17 cellular contexts compared by ENCODE assay signal in the genomic region with DNA sequence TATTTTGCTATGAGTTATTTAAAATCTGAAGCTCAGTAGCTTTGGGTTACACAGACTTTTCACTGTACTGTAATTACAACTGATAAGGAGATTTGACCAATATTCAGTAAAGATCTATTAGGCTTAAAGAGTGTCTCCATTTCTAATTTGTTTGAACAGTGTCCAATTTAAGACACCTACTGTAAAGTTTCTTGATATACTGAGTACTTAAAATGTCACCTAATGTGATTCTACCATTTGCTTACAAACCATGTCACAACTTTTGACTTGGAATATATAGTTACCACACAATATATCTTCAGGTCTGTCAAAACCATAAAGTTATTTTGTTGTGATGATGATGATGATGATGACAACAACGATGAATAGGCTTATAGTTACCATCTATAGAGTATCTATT.
A peak's percentile ranks its signal among the peaks of the same experiment; 100 is the strongest.
DNase-seq lines count a peak whose midpoint lies in the region; TF ChIP-seq lines count a peak whose summit lies in the region.
"Had no signal": no experiment of that assay in that cellular context is flagged by ENCODE, and none has a peak within 500 bp of the region (broad histone marks: within the 10 kb centered on the region; RNA-seq: fewer than 3 reads in every experiment).

No MANE protein-coding gene starts in this region.

- peaks cover 0 to 89% (median 0%) of the 10 kb centered on the region in 11 experiments; a peak in 6 of 22 replicates for H3K27me3 ChIP-seq in BLaER1 treated with 17β-estradiol and CSF1 and Interleukin-3, amounts not matched to agents 10 nM and 100 nM
- H3K27me3 ChIP-seq in trophoblast cell (ENCODE audit: insufficient read depth, low read length), result no peaks in the 10 kb centered on the region
- H3K27me3 ChIP-seq: BE2C had no signal

- no peak overlapping the region for H2BK5ac ChIP-seq in trophoblast cell (ENCODE audit: low read depth, low read length, poor library complexity)

- H3K4me1 ChIP-seq in BLaER1 treated with 17β-estradiol and CSF1 and Interleukin-3, amounts not matched to agents 10 nM and 100 nM, result peaks cover 17 to 98% (median 68%) of the 10 kb centered on the region in 10 experiments
- H3K4me1 ChIP-seq in HEK293 (ENCODE audit: control insufficient read depth, insufficient read depth, low read length), result peaks cover 9% of the 10 kb centered on the region
- H3K4me1 ChIP-seq in trophoblast cell (ENCODE audit: control insufficient read depth in 1 of 2, insufficient read depth in 2 of 2, low read length in 2 of 2), result no peaks in the 10 kb centered on the region
- H3K4me1 ChIP-seq: BE2C had no signal

- no peak overlapping the region for H3K23ac ChIP-seq in trophoblast cell (ENCODE audit: low read length)

- no peak overlapping the region for H3K4me3 ChIP-seq in BLaER1 treated with 17β-estradiol and CSF1 and Interleukin-3, amounts not matched to agents 10 nM and 100 nM
- H3K4me3 ChIP-seq in HEK293 (ENCODE audit: low read depth, low read length), result no peak overlapping the region
- H3K4me3 ChIP-seq in trophoblast cell (ENCODE audit: low read depth, low read length), result no peak overlapping the region
- H3K4me3 ChIP-seq: GM23338, K562 had no signal

- no peaks in the 10 kb centered on the region for H3K79me1 ChIP-seq in trophoblast cell (ENCODE audit: low read length)

- DNase-seq in trophoblast cell (no peak), SW 1271 (lab: John Stamatoyannopoulos, UW) (no peak), SK-N-DZ (ENCODE audit: low spot score) (no peak)
- no peak for DNase-seq in activated naive CD4-positive, alpha-beta T cell treated with anti-CD3 and anti-CD28 coated beads, Interleukin-2, amount 50 U/mL, for 16 hours
- DNase-seq: CD4-positive, alpha-beta memory T cell; DMS 273 treated with DMSO at 0.1 percent for 48 hours; DND-41; HCEC 1CT; HFFc6 had no signal

- H3K4ac ChIP-seq in trophoblast cell (ENCODE audit: low read depth, low read length), result no peak overlapping the region

- peaks cover 0 to 99% (median 3%) of the 10 kb centered on the region in 11 experiments; a peak in 8 of 22 replicates for H4K20me1 ChIP-seq in BLaER1 treated with 17β-estradiol and CSF1 and Interleukin-3, amounts not matched to agents 10 nM and 100 nM

- no peak overlapping the region for H3K14ac ChIP-seq in trophoblast cell (ENCODE audit: low read length)

- peaks cover 0 to 5% (median 0%) of the 10 kb centered on the region in 11 experiments; a peak in 1 of 22 replicates for H3K36me3 ChIP-seq in BLaER1 treated with 17β-estradiol and CSF1 and Interleukin-3, amounts not matched to agents 10 nM and 100 nM
- no peaks in the 10 kb centered on the region for H3K36me3 ChIP-seq in HEK293 (ENCODE audit: control insufficient read depth in 2 of 2, insufficient read depth in 1 of 2, low read length in 2 of 2)
- H3K36me3 ChIP-seq in trophoblast cell (ENCODE audit: control insufficient read depth in 1 of 2, insufficient read depth in 2 of 2, low read length in 2 of 2), result no peaks in the 10 kb centered on the region
- H3K36me3 ChIP-seq: BE2C had no signal

- TF ChIP-seq CTCF in 22Rv1 (IDR thresholded peaks at IDR 0.05) (no peak), HEK293 (tag by site-specific recombination; IDR thresholded peaks at IDR 0.05) (no peak), VCaP (conservative IDR thresholded peaks at IDR 0.05) (no peak)

- no peak overlapping the region for H2AK5ac ChIP-seq in trophoblast cell (ENCODE audit: low read length)

- CTCF ChIA-PET in HEK293 (lab: Yijun Ruan, JAX), result interaction anchor here (0.6 to 3.2 kb wide), 37 partner anchors 8 to 759 kb away, joined by 3 to 17 read pairs (median 3); no protein-coding TSS in a partner anchor

- no peak overlapping the region for H2BK120ac ChIP-seq in trophoblast cell (ENCODE audit: insufficient read depth, low read length, poor library complexity)

- POLR2A ChIA-PET in HEK293 (lab: Yijun Ruan, JAX), result interaction anchor here (0.6 to 2.4 kb wide), 6 partner anchors 182 to 319 kb away, joined by 3 to 19 read pairs (median 4); no protein-coding TSS in a partner anchor

- H3K27ac ChIP-seq in 22Rv1, result peak overlapping the region; percentile 42
- 0 out of 22 replicates have a peak overlapping the region, but pooled peaks of 1 of the 11 experiments have one; percentile 5 for H3K27ac ChIP-seq in BLaER1 treated with 17β-estradiol and CSF1 and Interleukin-3, amounts not matched to agents 10 nM and 100 nM
- no peak overlapping the region for H3K27ac ChIP-seq in HEK293 (ENCODE audit: extremely low read depth, low read depth, low read length)
- peak overlapping the region; percentile 74 for H3K27ac ChIP-seq in VCaP
- H3K27ac ChIP-seq in trophoblast cell (ENCODE audit: low read depth, low read length), result no peak overlapping the region
- H3K27ac ChIP-seq: HL-60 had no signal

- no peak overlapping the region for H3K18ac ChIP-seq in trophoblast cell (ENCODE audit: low read length)

- H3K4me2 ChIP-seq in BLaER1 treated with 17β-estradiol and CSF1 and Interleukin-3, amounts not matched to agents 10 nM and 100 nM, result peak overlapping the region in 6 of 11 experiments; percentile 10 to 84 (median 62); a peak in 10 of 22 replicates
- H3K4me2 ChIP-seq in trophoblast cell (ENCODE audit: low read length), result no peak overlapping the region
- H3K4me2 ChIP-seq: GM23338 had no signal

- peak overlapping the region in 1 of 11 experiments; percentile 26; a peak in 1 of 22 replicates for H3K9ac ChIP-seq in BLaER1 treated with 17β-estradiol and CSF1 and Interleukin-3, amounts not matched to agents 10 nM and 100 nM
- H3K9ac ChIP-seq in trophoblast cell (ENCODE audit: low read length), result no peak overlapping the region

- no peaks in the 10 kb centered on the region for H3K9me3 ChIP-seq in BLaER1 treated with 17β-estradiol and CSF1 and Interleukin-3, amounts not matched to agents 10 nM and 100 nM (replicated peaks in 1 of 11)
- H3K9me3 ChIP-seq in HEK293 (ENCODE audit: control insufficient read depth, insufficient read depth, low read depth, low read length) (no peaks in the 10 kb centered on the region), trophoblast cell (ENCODE audit: insufficient read depth, low read depth, low read length) (no peaks in the 10 kb centered on the region)
- H3K9me3 ChIP-seq: BE2C had no signal

- no peak overlapping the region for H4K8ac ChIP-seq in trophoblast cell (ENCODE audit: low read depth, low read length)

- WGBS in trophoblast cell (ENCODE audit: extremely low coverage, insufficient coverage, insufficient read length), result no CpG with 5 or more reads among the region's 1 CpG

- no peaks in the 10 kb centered on the region for H3K79me2 ChIP-seq in trophoblast cell (ENCODE audit: control insufficient read depth, insufficient read depth, low read length, poor library complexity)

- H4K91ac ChIP-seq in trophoblast cell (ENCODE audit: low read depth, low read length), result no peak overlapping the region

- H2AFZ ChIP-seq in trophoblast cell (ENCODE audit: insufficient read depth, low read length, poor library complexity), result no peak overlapping the region
- H2AFZ ChIP-seq: GM23338 had no signal

- H2BK12ac ChIP-seq in trophoblast cell (ENCODE audit: low read length), result no peak overlapping the region

- no peak overlapping the region for H4K12ac ChIP-seq in trophoblast cell (ENCODE audit: low read depth, low read length)

TF ChIP-seq in HEK293, 187 proteins besides CTCF, POLR2A, EP300 and RAD21:
- TF ChIP-seq ZXDB (tag by site-specific recombination; IDR thresholded peaks at IDR 0.05), result no peak
- TF ChIP-seq, protein P1, sequence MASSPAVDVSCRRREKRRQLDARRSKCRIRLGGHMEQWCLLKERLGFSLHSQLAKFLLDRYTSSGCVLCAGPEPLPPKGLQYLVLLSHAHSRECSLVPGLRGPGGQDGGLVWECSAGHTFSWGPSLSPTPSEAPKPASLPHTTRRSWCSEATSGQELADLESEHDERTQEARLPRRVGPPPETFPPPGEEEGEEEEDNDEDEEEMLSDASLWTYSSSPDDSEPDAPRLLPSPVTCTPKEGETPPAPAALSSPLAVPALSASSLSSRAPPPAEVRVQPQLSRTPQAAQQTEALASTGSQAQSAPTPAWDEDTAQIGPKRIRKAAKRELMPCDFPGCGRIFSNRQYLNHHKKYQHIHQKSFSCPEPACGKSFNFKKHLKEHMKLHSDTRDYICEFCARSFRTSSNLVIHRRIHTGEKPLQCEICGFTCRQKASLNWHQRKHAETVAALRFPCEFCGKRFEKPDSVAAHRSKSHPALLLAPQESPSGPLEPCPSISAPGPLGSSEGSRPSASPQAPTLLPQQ (tag by site-specific recombination; IDR thresholded peaks at IDR 0.05), result no peak
- no peak for TF ChIP-seq ZNF433 (tag by site-specific recombination; IDR thresholded peaks at IDR 0.05; ENCODE audit: low read depth)
- peak; percentile 99 for TF ChIP-seq ZNF664 (tag by site-specific recombination; IDR thresholded peaks at IDR 0.05)
- TF ChIP-seq, protein P2, sequence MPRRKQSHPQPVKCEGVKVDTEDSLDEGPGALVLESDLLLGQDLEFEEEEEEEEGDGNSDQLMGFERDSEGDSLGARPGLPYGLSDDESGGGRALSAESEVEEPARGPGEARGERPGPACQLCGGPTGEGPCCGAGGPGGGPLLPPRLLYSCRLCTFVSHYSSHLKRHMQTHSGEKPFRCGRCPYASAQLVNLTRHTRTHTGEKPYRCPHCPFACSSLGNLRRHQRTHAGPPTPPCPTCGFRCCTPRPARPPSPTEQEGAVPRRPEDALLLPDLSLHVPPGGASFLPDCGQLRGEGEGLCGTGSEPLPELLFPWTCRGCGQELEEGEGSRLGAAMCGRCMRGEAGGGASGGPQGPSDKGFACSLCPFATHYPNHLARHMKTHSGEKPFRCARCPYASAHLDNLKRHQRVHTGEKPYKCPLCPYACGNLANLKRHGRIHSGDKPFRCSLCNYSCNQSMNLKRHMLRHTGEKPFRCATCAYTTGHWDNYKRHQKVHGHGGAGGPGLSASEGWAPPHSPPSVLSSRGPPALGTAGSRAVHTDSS (tag by site-specific recombination; IDR thresholded peaks at IDR 0.05), result peak; percentile 42; the same call in 1 of the 2 replicates
TF ChIP-seq in HEK293: peak in this region for 2.

Comparison
In these comparisons a context has a peak if more than half of its experiments do, and no peak if none do; other contexts are left out.
1. H3K27ac ChIP-seq: peak in 22Rv1 (single experiment) and VCaP (single experiment); none in HEK293 (single experiment) and trophoblast cell (single experiment).